ENCODE assay signal across 8 cellular contexts in genomic region chr22:30968015-30968923, GRCh38. TPM values are rescaled to one million over a fixed set of nuclear protein-coding genes. Genes with fewer than 3 reads are reported as not detected.
DNase-seq lines count a peak whose midpoint lies in the region; ATAC-seq and TF ChIP-seq lines count a peak whose summit lies in the region.

Gene MORC2, minus strand, starts transcription at chr22:30968774. Its CDS starts 885 bp downstream, at chr22:30967889.

- POLR2A ChIA-PET in activated CD4-positive, alpha-beta T cell treated with anti-CD3 and anti-CD28 coated beads, Interleukin-2, amount 10 ng/mL, durations not matched to agents 7 days and 5 days (lab: Charles Lee) = interaction anchor here (0.9 to 1.3 kb wide), 3 partner anchors 10 to 117 kb away, joined by 3 read pairs; no protein-coding TSS in a partner anchor

- H3K36me3 ChIP-seq in brain microvascular endothelial cell (replicated peaks) = peaks cover 9% of the 10 kb centered on the region
- H3K36me3 ChIP-seq in skeletal muscle tissue (ENCODE audit: control insufficient read depth in 3 of 3, insufficient read depth in 3 of 3, low read length in 3 of 3) = peaks cover 9 to 20% (median 17%) of the 10 kb centered on the region in 3 donors

- H3K4me1 Mint-ChIP-seq in activated CD4-positive, alpha-beta T cell treated with anti-CD3 and anti-CD28 coated beads, Interleukin-2, amount 10 ng/mL, durations not matched to agents 7 days and 5 days = peaks cover 67% of the 10 kb centered on the region

- peaks cover 9 to 70% (median 43%) of the 10 kb centered on the region in 3 donors for H3K4me1 ChIP-seq in skeletal muscle tissue (ENCODE audit: control insufficient read depth in 3 of 3, insufficient read depth in 3 of 3, low read length in 3 of 3)

- H3K27ac ChIP-seq in brain microvascular endothelial cell = peak within 1 kb of the TSS; percentile 93
- H3K27ac ChIP-seq in skeletal muscle tissue (ENCODE audit: low read depth, low read length) = peak within 1 kb of the TSS; percentile 95

- H3K4me3 Mint-ChIP-seq in activated CD4-positive, alpha-beta T cell treated with anti-CD3 and anti-CD28 coated beads, Interleukin-2, amount 10 ng/mL, durations not matched to agents 7 days and 5 days = peak within 1 kb of the TSS; percentile 91

- peaks cover 0 to 3% (median 0%) of the 10 kb centered on the region in 3 donors for H3K9me3 ChIP-seq in skeletal muscle tissue (ENCODE audit: control insufficient read depth in 3 of 3, low read length in 3 of 3)

- peak within 1 kb of the TSS; percentile 98 for H3K27ac Mint-ChIP-seq in activated CD4-positive, alpha-beta T cell treated with anti-CD3 and anti-CD28 coated beads, Interleukin-2, amount 10 ng/mL, durations not matched to agents 7 days and 5 days

- peaks cover 36% of the 10 kb centered on the region for H3K9me3 Mint-ChIP-seq in activated CD4-positive, alpha-beta T cell treated with anti-CD3 and anti-CD28 coated beads, Interleukin-2, amount 10 ng/mL, durations not matched to agents 7 days and 5 days

- H3K9ac ChIP-seq in skeletal muscle tissue (ENCODE audit: low read depth in 1 of 3, low read length in 3 of 3) = peak within 1 kb of the TSS; percentile 85 to 87 (median 86)

- H3K27me3 ChIP-seq in brain microvascular endothelial cell (replicated peaks) (no peaks in the 10 kb centered on the region), skeletal muscle tissue (ENCODE audit: control insufficient read depth in 3 of 3, insufficient read depth in 3 of 3, low read length in 3 of 3) (no peaks in the 10 kb centered on the region)

- H3K4me3 ChIP-seq in brain microvascular endothelial cell (ENCODE audit: low read depth, low read length) (peak within 1 kb of the TSS; percentile 73), skeletal muscle tissue (ENCODE audit: low read length in 3 of 3) (peak within 1 kb of the TSS; percentile 76 to 95 (median 79))

- CTCF ChIA-PET in activated CD4-positive, alpha-beta T cell treated with anti-CD3 and anti-CD28 coated beads, Interleukin-2, amount 10 ng/mL, durations not matched to agents 7 days and 5 days (lab: Charles Lee) = interaction anchor here (0.5 to 2.4 kb wide), 11 partner anchors 8 to 443 kb away, joined by 3 to 14 read pairs (median 4); no protein-coding TSS in a partner anchor

- peak; percentile 12 for ATAC-seq in HG02840 (IDR thresholded peaks at IDR 0.05; ENCODE audit: low FRiP score, unreplicated experiment)

- H3K36me3 Mint-ChIP-seq in activated CD4-positive, alpha-beta T cell treated with anti-CD3 and anti-CD28 coated beads, Interleukin-2, amount 10 ng/mL, durations not matched to agents 7 days and 5 days (ENCODE audit: low read depth) = peaks cover 79% of the 10 kb centered on the region

- DNase-seq in activated CD4-positive, alpha-beta T cell treated with anti-CD3 and anti-CD28 coated beads, Interleukin-2, amount 10 ng/mL, durations not matched to agents 7 days and 5 days = no peak
- DNase-seq in activated CD4-positive, alpha-beta T cell treated with anti-CD3 and anti-CD28 coated beads, Interleukin-2, amount 50 U/mL, for 48 hours = no peak
- DNase-seq in NCI-H2227 (lab: John Stamatoyannopoulos, UW; ENCODE audit: unreplicated experiment) (peak; percentile 68), brain microvascular endothelial cell (no peak), iPS-NIHi7 (ENCODE audit: extremely low spot score) (peak; percentile 67)
- no peak for DNase-seq in activated CD4-positive, CD25-positive, alpha-beta regulatory T cell treated with anti-CD3 and anti-CD28 coated beads, Interleukin-2, amount 50 U/mL, for 72 hours

- in situ Hi-C loops in brain microvascular endothelial cell (cut with HindIII; ENCODE audit: low pct_ligation_motif_present, low sequenced_read_pairs) = no loop called here

- no peaks in the 10 kb centered on the region for H3K27me3 Mint-ChIP-seq in activated CD4-positive, alpha-beta T cell treated with anti-CD3 and anti-CD28 coated beads, Interleukin-2, amount 10 ng/mL, durations not matched to agents 7 days and 5 days

- no peak for TF ChIP-seq CTCF in brain microvascular endothelial cell (IDR thresholded peaks at IDR 0.05; ENCODE audit: low read depth, low read length, missing control alignments)

RNA-seq across cellular contexts. Expression of gene MORC2, which starts in this region (rescaled TPM):
- 10 to 100 TPM; 39.2 to 49.4 TPM for total RNA-seq in activated CD4-positive, alpha-beta T cell treated with anti-CD3 and anti-CD28 coated beads, Interleukin-2, amount 10 ng/mL, durations not matched to agents 7 days and 5 days
- 15.7 TPM for total RNA-seq in skeletal muscle tissue

Comparison
In these comparisons a context has a peak if more than half of its experiments do, and no peak if none do; other contexts are left out.
1. DNase-seq: peak in NCI-H2227 (single experiment) and iPS-NIHi7 (single experiment); none in activated CD4-positive, alpha-beta T cell treated with anti-CD3 and anti-CD28 coated beads, Interleukin-2, amount 10 ng/mL, durations not matched to agents 7 days and 5 days (single experiment), activated CD4-positive, alpha-beta T cell treated with anti-CD3 and anti-CD28 coated beads, Interleukin-2, amount 50 U/mL, for 48 hours (0 of 2), brain microvascular endothelial cell (single experiment) and activated CD4-positive, CD25-positive, alpha-beta regulatory T cell treated with anti-CD3 and anti-CD28 coated beads, Interleukin-2, amount 50 U/mL, for 72 hours (single experiment).